1 cellular context compared by ENCODE assay signal in the genomic region with DNA sequence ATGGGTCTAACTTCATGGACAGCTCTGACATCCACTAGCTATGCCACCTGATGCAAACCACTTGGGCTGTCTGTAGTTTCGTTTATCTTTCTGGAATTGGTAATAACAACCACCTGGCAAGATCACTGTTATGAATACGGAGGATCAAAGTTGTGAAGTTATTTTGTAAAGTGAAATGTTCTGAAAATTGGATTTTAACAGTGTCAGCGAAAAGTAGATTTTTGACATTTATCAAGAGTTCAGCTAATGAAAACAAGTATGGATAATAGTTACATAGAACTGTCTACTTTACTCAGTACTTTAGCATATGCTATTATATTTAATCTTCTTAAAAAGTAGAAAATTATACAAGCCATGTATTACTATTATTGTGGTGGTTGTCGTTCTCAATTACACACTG.
TF ChIP-seq lines count a peak whose summit lies in the region.

No MANE protein-coding gene starts in this region.

TF ChIP-seq in K562, 482 proteins besides CTCF, POLR2A, EP300 and RAD21 (continued from another document):
- TF ChIP-seq, protein P1, sequence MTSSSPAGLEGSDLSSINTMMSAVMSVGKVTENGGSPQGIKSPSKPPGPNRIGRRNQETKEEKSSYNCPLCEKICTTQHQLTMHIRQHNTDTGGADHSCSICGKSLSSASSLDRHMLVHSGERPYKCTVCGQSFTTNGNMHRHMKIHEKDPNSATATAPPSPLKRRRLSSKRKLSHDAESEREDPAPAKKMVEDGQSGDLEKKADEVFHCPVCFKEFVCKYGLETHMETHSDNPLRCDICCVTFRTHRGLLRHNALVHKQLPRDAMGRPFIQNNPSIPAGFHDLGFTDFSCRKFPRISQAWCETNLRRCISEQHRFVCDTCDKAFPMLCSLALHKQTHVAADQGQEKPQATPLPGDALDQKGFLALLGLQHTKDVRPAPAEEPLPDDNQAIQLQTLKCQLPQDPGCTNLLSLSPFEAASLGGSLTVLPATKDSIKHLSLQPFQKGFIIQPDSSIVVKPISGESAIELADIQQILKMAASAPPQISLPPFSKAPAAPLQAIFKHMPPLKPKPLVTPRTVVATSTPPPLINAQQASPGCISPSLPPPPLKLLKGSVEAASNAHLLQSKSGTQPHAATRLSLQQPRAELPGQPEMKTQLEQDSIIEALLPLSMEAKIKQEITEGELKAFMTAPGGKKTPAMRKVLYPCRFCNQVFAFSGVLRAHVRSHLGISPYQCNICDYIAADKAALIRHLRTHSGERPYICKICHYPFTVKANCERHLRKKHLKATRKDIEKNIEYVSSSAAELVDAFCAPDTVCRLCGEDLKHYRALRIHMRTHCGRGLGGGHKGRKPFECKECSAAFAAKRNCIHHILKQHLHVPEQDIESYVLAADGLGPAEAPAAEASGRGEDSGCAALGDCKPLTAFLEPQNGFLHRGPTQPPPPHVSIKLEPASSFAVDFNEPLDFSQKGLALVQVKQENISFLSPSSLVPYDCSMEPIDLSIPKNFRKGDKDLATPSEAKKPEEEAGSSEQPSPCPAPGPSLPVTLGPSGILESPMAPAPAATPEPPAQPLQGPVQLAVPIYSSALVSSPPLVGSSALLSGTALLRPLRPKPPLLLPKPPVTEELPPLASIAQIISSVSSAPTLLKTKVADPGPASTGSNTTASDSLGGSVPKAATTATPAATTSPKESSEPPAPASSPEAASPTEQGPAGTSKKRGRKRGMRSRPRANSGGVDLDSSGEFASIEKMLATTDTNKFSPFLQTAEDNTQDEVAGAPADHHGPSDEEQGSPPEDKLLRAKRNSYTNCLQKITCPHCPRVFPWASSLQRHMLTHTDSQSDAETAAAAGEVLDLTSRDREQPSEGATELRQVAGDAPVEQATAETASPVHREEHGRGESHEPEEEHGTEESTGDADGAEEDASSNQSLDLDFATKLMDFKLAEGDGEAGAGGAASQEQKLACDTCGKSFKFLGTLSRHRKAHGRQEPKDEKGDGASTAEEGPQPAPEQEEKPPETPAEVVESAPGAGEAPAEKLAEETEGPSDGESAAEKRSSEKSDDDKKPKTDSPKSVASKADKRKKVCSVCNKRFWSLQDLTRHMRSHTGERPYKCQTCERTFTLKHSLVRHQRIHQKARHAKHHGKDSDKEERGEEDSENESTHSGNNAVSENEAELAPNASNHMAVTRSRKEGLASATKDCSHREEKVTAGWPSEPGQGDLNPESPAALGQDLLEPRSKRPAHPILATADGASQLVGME (CRISPR knock-in tag; IDR thresholded peaks at IDR 0.05) = no peak
- TF ChIP-seq TSC22D4 (tag; IDR thresholded peaks at IDR 0.05) = no peak
- TF ChIP-seq ZKSCAN3 (CRISPR knock-in tag; IDR thresholded peaks at IDR 0.05) = no peak
- TF ChIP-seq MAFK (IDR thresholded peaks at IDR 0.05; ENCODE audit: low read length) = peak; percentile 6; the same call in 1 of the 2 replicates
- TF ChIP-seq ZNF316 (IDR thresholded peaks at IDR 0.05) = peak; percentile 65
